1 cellular context compared by ENCODE assay signal in the genomic region with DNA sequence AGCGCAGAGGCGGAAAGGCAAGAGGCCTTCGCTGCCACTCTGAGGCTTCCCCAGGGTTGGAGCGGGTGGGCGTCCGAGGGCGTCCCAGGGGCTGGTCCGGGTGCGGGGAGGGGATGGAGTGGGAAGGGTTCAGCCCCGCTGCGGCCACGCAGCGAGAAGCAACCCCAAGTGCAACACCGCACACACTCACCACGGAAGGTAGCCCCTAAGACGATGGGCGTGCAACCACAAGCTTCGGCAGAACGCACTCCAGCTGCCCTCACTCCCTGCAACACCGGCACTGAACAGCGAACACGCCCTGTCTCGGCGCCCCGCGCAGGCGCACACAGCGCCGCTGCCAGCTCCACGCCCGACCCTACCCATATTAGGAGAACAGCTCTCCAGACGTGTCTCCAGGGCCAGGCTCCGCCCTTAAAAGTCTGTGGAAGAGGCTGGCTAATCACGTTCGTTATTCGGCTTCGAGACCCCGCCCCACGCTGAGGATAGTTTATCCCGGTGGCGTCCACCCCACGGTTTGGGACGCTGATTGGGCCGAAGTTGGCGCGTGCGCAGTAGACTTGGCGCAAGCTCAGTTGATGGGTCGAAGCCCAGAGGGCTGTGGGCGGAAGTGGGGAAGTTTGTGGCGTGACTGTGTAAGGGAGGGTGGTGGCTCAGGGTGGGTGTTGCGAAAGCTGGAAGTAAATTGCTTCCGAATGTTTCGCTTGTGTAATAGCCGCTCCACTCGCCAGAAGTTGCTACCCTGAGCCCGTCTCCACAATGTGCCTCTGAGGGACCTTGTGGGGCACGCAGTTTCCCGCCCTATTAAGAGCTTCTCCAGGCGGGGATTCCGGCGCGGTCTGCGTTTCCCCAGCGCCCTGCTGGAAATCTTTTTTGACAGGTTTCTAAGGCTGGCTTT.
TF ChIP-seq lines count a peak whose summit lies in the region.

A gene (minus strand): TSS at position 300 of the 895 bp plus-strand sequence. CDS start 343 bp downstream, outside the sequence.

TF ChIP-seq in HepG2, 621 proteins besides CTCF, POLR2A, EP300 and RAD21 (continued from another document and continues in another):
- TF ChIP-seq ZNF329 (CRISPR knock-in tag; IDR thresholded peaks at IDR 0.05; ENCODE audit: low read depth) = no peak
- TF ChIP-seq, protein P1, sequence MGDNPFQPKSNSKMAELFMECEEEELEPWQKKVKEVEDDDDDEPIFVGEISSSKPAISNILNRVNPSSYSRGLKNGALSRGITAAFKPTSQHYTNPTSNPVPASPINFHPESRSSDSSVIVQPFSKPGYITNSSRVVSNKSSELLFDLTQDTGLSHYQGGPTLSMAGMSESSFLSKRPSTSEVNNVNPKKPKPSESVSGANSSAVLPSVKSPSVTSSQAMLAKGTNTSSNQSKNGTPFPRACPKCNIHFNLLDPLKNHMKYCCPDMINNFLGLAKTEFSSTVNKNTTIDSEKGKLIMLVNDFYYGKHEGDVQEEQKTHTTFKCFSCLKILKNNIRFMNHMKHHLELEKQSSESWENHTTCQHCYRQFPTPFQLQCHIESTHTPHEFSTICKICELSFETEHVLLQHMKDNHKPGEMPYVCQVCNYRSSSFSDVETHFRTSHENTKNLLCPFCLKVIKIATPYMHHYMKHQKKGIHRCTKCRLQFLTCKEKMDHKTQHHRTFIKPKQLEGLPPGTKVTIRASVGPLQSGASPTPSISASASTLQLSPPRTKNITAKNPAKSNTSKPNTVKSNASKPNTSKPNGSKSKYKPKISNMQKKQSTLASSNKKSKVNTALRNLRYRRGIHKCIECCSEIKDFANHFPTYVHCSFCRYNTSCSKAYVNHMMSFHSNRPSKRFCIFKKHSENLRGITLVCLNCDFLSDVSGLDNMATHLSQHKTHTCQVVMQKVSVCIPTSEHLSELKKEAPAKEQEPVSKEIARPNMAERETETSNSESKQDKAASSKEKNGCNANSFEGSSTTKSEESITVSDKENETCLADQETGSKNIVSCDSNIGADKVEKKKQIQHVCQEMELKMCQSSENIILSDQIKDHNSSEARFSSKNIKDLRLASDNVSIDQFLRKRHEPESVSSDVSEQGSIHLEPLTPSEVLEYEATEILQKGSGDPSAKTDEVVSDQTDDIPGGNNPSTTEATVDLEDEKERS (CRISPR knock-in tag; IDR thresholded peaks at IDR 0.05) = no peak
- peak; percentile 74 for TF ChIP-seq GATAD1 (CRISPR knock-in tag; IDR thresholded peaks at IDR 0.05)
- TF ChIP-seq, protein P2, sequence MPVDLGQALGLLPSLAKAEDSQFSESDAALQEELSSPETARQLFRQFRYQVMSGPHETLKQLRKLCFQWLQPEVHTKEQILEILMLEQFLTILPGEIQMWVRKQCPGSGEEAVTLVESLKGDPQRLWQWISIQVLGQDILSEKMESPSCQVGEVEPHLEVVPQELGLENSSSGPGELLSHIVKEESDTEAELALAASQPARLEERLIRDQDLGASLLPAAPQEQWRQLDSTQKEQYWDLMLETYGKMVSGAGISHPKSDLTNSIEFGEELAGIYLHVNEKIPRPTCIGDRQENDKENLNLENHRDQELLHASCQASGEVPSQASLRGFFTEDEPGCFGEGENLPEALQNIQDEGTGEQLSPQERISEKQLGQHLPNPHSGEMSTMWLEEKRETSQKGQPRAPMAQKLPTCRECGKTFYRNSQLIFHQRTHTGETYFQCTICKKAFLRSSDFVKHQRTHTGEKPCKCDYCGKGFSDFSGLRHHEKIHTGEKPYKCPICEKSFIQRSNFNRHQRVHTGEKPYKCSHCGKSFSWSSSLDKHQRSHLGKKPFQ (CRISPR knock-in tag; IDR thresholded peaks at IDR 0.05; ENCODE audit: insufficient replicate concordance) = peak; percentile 51
- TF ChIP-seq, protein P3, sequence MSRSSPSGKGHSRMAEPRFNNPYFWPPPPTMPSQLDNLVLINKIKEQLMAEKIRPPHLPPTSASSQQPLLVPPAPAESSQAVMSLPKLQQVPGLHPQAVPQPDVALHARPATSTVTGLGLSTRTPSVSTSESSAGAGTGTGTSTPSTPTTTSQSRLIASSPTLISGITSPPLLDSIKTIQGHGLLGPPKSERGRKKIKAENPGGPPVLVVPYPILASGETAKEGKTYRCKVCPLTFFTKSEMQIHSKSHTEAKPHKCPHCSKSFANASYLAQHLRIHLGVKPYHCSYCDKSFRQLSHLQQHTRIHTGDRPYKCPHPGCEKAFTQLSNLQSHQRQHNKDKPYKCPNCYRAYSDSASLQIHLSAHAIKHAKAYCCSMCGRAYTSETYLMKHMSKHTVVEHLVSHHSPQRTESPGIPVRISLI (CRISPR knock-in tag; IDR thresholded peaks at IDR 0.05; ENCODE audit: borderline replicate concordance) = no peak
- TF ChIP-seq, protein P4, sequence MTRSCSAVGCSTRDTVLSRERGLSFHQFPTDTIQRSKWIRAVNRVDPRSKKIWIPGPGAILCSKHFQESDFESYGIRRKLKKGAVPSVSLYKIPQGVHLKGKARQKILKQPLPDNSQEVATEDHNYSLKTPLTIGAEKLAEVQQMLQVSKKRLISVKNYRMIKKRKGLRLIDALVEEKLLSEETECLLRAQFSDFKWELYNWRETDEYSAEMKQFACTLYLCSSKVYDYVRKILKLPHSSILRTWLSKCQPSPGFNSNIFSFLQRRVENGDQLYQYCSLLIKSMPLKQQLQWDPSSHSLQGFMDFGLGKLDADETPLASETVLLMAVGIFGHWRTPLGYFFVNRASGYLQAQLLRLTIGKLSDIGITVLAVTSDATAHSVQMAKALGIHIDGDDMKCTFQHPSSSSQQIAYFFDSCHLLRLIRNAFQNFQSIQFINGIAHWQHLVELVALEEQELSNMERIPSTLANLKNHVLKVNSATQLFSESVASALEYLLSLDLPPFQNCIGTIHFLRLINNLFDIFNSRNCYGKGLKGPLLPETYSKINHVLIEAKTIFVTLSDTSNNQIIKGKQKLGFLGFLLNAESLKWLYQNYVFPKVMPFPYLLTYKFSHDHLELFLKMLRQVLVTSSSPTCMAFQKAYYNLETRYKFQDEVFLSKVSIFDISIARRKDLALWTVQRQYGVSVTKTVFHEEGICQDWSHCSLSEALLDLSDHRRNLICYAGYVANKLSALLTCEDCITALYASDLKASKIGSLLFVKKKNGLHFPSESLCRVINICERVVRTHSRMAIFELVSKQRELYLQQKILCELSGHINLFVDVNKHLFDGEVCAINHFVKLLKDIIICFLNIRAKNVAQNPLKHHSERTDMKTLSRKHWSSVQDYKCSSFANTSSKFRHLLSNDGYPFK (CRISPR knock-in tag; IDR thresholded peaks at IDR 0.05; ENCODE audit: borderline replicate concordance) = peak; percentile 66; the same call in 1 of the 2 replicates
- peak; percentile 97 for TF ChIP-seq SRF (IDR thresholded peaks at IDR 0.05; ENCODE audit: low read depth, low read length)
- TF ChIP-seq SIN3A (IDR thresholded peaks at IDR 0.05; ENCODE audit: borderline replicate concordance, low read depth, low read length) = peak; percentile 73; the same call in 1 of the 2 replicates
- peak; percentile 87 for TF ChIP-seq ZMYM4 (CRISPR knock-in tag; IDR thresholded peaks at IDR 0.05)
- TF ChIP-seq JUND (CRISPR knock-in tag; IDR thresholded peaks at IDR 0.05) = no peak
- TF ChIP-seq POLR2AphosphoS2 (IDR thresholded peaks at IDR 0.05; ENCODE audit: low read depth, low read length) = no peak
- TF ChIP-seq POLR2AphosphoS5 (IDR thresholded peaks at IDR 0.05; ENCODE audit: low read depth, low read length) = peak; percentile 82
- TF ChIP-seq, protein P5, sequence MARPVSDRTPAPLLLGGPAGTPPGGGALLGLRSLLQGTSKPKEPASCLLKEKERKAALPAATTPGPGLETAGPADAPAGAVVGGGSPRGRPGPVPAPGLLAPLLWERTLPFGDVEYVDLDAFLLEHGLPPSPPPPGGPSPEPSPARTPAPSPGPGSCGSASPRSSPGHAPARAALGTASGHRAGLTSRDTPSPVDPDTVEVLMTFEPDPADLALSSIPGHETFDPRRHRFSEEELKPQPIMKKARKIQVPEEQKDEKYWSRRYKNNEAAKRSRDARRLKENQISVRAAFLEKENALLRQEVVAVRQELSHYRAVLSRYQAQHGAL (CRISPR knock-in tag; IDR thresholded peaks at IDR 0.05; ENCODE audit: not compliant biosample characterization) = no peak
- no peak for TF ChIP-seq ZNF354B (CRISPR knock-in tag; IDR thresholded peaks at IDR 0.05)
- no peak for TF ChIP-seq ZNF678 (CRISPR knock-in tag; IDR thresholded peaks at IDR 0.05)
- no peak for TF ChIP-seq ZNF33B (CRISPR knock-in tag; IDR thresholded peaks at IDR 0.05)
- TF ChIP-seq PITX1 (CRISPR knock-in tag; IDR thresholded peaks at IDR 0.05) = no peak
- no peak for TF ChIP-seq ETV6 (CRISPR knock-in tag; conservative IDR thresholded peaks at IDR 0.05)
- TF ChIP-seq, protein P6, sequence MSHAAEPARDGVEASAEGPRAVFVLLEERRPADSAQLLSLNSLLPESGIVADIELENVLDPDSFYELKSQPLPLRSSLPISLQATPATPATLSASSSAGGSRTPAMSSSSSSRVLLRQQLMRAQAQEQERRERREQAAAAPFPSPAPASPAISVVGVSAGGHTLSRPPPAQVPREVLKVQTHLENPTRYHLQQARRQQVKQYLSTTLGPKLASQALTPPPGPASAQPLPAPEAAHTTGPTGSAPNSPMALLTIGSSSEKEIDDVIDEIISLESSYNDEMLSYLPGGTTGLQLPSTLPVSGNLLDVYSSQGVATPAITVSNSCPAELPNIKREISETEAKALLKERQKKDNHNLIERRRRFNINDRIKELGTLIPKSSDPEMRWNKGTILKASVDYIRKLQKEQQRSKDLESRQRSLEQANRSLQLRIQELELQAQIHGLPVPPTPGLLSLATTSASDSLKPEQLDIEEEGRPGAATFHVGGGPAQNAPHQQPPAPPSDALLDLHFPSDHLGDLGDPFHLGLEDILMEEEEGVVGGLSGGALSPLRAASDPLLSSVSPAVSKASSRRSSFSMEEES (CRISPR knock-in tag; IDR thresholded peaks at IDR 0.05) = peak; percentile 51
- TF ChIP-seq ARNTL (CRISPR knock-in tag; IDR thresholded peaks at IDR 0.05) = peak; percentile 46; the same call in 1 of the 2 replicates
- TF ChIP-seq ZNF367 (CRISPR knock-in tag; IDR thresholded peaks at IDR 0.05; ENCODE audit: borderline replicate concordance) = no peak
- TF ChIP-seq FOXP1 (IDR thresholded peaks at IDR 0.05) = no peak
- TF ChIP-seq FOXP1 (CRISPR knock-in tag; IDR thresholded peaks at IDR 0.05) = no peak
- no peak for TF ChIP-seq ZC3H13 (CRISPR knock-in tag; IDR thresholded peaks at IDR 0.05)
- no peak for TF ChIP-seq GTF3A (CRISPR knock-in tag; conservative IDR thresholded peaks at IDR 0.05)
- 0 out of 2 replicates have a peak, but pooled peaks have one; percentile 34 for TF ChIP-seq ZNF232 (CRISPR knock-in tag; IDR thresholded peaks at IDR 0.05; ENCODE audit: borderline replicate concordance)
- TF ChIP-seq ZNF772 (CRISPR knock-in tag; IDR thresholded peaks at IDR 0.05) = peak; percentile 35; the same call in 1 of the 2 replicates
- TF ChIP-seq MTA1 (CRISPR knock-in tag; IDR thresholded peaks at IDR 0.05; ENCODE audit: borderline replicate concordance) = no peak; the same call in 1 of the 2 replicates
- TF ChIP-seq ZNF776 (CRISPR knock-in tag; IDR thresholded peaks at IDR 0.05) = 0 out of 2 replicates have a peak, but pooled peaks have one; percentile 60
- TF ChIP-seq CREM (IDR thresholded peaks at IDR 0.05) = peak; percentile 71
- TF ChIP-seq CREM (CRISPR knock-in tag; IDR thresholded peaks at IDR 0.05) = no peak
- TF ChIP-seq, protein P7, sequence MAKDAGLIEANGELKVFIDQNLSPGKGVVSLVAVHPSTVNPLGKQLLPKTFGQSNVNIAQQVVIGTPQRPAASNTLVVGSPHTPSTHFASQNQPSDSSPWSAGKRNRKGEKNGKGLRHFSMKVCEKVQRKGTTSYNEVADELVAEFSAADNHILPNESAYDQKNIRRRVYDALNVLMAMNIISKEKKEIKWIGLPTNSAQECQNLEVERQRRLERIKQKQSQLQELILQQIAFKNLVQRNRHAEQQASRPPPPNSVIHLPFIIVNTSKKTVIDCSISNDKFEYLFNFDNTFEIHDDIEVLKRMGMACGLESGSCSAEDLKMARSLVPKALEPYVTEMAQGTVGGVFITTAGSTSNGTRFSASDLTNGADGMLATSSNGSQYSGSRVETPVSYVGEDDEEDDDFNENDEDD (CRISPR knock-in tag; IDR thresholded peaks at IDR 0.05; ENCODE audit: borderline replicate concordance) = peak; percentile 76; the same call in 1 of the 2 replicates
- no peak for TF ChIP-seq NFIC (IDR thresholded peaks at IDR 0.05; ENCODE audit: low read length)
- peak; percentile 67; the same call in 1 of the 2 replicates for TF ChIP-seq FOXJ3 (CRISPR knock-in tag; IDR thresholded peaks at IDR 0.05; ENCODE audit: borderline replicate concordance)
- no peak for TF ChIP-seq ARHGAP35 (CRISPR knock-in tag; IDR thresholded peaks at IDR 0.05; ENCODE audit: borderline replicate concordance)
- 0 out of 2 replicates have a peak, but pooled peaks have one; percentile 50 for TF ChIP-seq ZNF713 (CRISPR knock-in tag; IDR thresholded peaks at IDR 0.05)
- TF ChIP-seq ZNF670 (CRISPR knock-in tag; IDR thresholded peaks at IDR 0.05; ENCODE audit: borderline replicate concordance) = no peak
- no peak for TF ChIP-seq ZNF20 (CRISPR knock-in tag; IDR thresholded peaks at IDR 0.05)
- TF ChIP-seq REL (CRISPR knock-in tag; conservative IDR thresholded peaks at IDR 0.05) = 0 out of 2 replicates have a peak, but pooled peaks have one; percentile 36
- TF ChIP-seq ZNF570 (CRISPR knock-in tag; IDR thresholded peaks at IDR 0.05; ENCODE audit: borderline replicate concordance) = no peak
- TF ChIP-seq ZIK1 (CRISPR knock-in tag; IDR thresholded peaks at IDR 0.05; ENCODE audit: borderline replicate concordance, low read depth) = no peak
- no peak for TF ChIP-seq IKZF1 (IDR thresholded peaks at IDR 0.05)
- TF ChIP-seq JDP2 (CRISPR knock-in tag; IDR thresholded peaks at IDR 0.05; ENCODE audit: borderline replicate concordance) = no peak
- no peak for TF ChIP-seq ZEB1 (IDR thresholded peaks at IDR 0.05; ENCODE audit: insufficient replicate concordance, low read depth)
- TF ChIP-seq TP53 (CRISPR knock-in tag; conservative IDR thresholded peaks at IDR 0.05) = peak; percentile 69; the same call in 1 of the 2 replicates
- no peak for TF ChIP-seq ZNF607 (CRISPR knock-in tag; IDR thresholded peaks at IDR 0.05; ENCODE audit: borderline replicate concordance)
- no peak for TF ChIP-seq TAF15 (IDR thresholded peaks at IDR 0.05; ENCODE audit: low read depth, low read length, poor library complexity, severe bottlenecking)
- TF ChIP-seq ZNF180 (CRISPR knock-in tag; IDR thresholded peaks at IDR 0.05; ENCODE audit: borderline replicate concordance, low read depth) = no peak
- no peak for TF ChIP-seq ZZZ3 (CRISPR knock-in tag; IDR thresholded peaks at IDR 0.05; ENCODE audit: borderline replicate concordance)
- no peak for TF ChIP-seq KMT2B (CRISPR knock-in tag; IDR thresholded peaks at IDR 0.05)
